ENCODE assay signal across 22 cellular contexts in the genomic region with DNA sequence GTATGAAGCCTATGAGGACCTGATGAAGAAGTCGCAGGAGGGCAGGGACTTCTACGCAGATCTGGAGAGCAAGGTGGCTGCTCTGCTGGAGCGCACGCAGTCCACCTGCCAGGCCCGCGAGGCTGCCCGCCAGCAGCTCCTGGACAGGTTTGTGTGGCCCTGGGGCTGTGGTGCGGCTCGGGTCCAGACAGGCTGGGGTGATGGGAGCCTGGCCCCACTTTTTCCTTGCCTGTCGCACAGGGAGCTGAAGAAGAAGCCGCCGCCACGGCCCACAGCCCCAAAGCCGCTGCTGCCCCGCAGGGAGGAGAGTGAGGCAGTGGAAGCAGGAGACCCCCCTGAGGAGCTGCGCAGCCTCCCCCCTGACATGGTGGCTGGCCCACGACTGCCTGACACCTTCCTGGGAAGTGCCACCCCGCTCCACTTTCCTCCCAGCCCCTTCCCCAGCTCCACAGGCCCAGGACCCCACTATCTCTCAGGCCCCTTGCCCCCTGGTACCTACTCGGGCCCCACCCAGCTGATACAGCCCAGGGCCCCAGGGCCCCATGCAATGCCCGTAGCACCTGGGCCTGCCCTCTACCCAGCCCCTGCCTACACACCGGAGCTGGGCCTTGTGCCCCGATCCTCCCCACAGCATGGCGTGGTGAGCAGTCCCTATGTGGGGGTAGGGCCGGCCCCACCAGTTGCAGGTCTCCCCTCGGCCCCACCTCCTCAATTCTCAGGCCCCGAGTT. TPM values are rescaled to one million over a fixed set of nuclear protein-coding genes. Genes with fewer than 3 reads are reported as not detected.
DNase-seq lines count a peak whose midpoint lies in the region; ATAC-seq and TF ChIP-seq lines count a peak whose summit lies in the region.
"Had no signal": no experiment of that assay in that cellular context is flagged by ENCODE, and none has a peak within 500 bp of the region (broad histone marks: within the 10 kb centered on the region; RNA-seq: fewer than 3 reads in every experiment).

No MANE protein-coding gene starts in this region.

- DNase-seq in AG08396 (ENCODE audit: low spot score) (peak; percentile 10), left lobe of liver (ENCODE audit: low spot score) (no peak), NCI-H524 treated with DMSO at 0.1 percent for 48 hours (lab: John Stamatoyannopoulos, UW) (no peak), NCI-H1436 (lab: John Stamatoyannopoulos, UW) (no peak)
- no peak for DNase-seq in CD4-positive, alpha-beta T cell
- DNase-seq: CD8-positive, alpha-beta T cell; GDM1; H9; Karpas-422; MV-4-11; NCI-H1105 treated with DMSO at 0.1 percent for 48 hours; NCI-H1694 treated with DMSO at 0.1 percent for 48 hours; NCI-H2227 treated with DMSO at 0.1 percent for 48 hours; NCI-H510A; NCI-H774; NK-92 treated with Interleukin-12 subunit alpha and Interleukin-12 subunit beta, amount 100 ng/mL, for 24 hours had no signal

- no peak overlapping the region for H3K4me3 Mint-ChIP-seq in CD4-positive, alpha-beta T cell
- H3K4me3 Mint-ChIP-seq: CD8-positive, alpha-beta T cell; H9; IgD-negative memory B cell had no signal

- no peak overlapping the region for H3K27ac ChIP-seq in CD4-positive, alpha-beta T cell (ENCODE audit: low read depth, low read length)
- no peak overlapping the region for H3K27ac ChIP-seq in HEK293 (ENCODE audit: extremely low read depth, low read depth, low read length)
- H3K27ac ChIP-seq: BLaER1 had no signal

- no peaks in the 10 kb centered on the region for H3K27me3 ChIP-seq in CD4-positive, alpha-beta T cell (ENCODE audit: control insufficient read depth, insufficient read depth, low read length)
- H3K27me3 ChIP-seq: BLaER1 had no signal

- POLR2A ChIA-PET in CD4-positive, alpha-beta T cell (lab: Charles Lee), result interaction anchor here (1.4 kb wide), 1 partner anchor 65 kb away, joined by 3 read pairs; no protein-coding TSS in a partner anchor
- POLR2A ChIA-PET in HEK293 (lab: Yijun Ruan, JAX), result interaction anchor here (0.5 kb wide), 2 partner anchors 79 to 347 kb away, joined by 3 to 6 read pairs; no protein-coding TSS in a partner anchor

- intact Hi-C loops in CD4-positive, alpha-beta T cell (cut with DNase I, micrococcal nuclease), result no loop called here

- peaks cover 0 to 80% of the 10 kb centered on the region in 2 experiments; a peak in 1 of 3 replicates for H3K36me3 ChIP-seq in HEK293 (ENCODE audit: control insufficient read depth in 2 of 2, insufficient read depth in 1 of 2, low read length in 2 of 2)

- CTCF ChIA-PET in CD4-positive, alpha-beta T cell (lab: Charles Lee), result interaction anchor here (0.9 kb wide), 1 partner anchor 11 kb away, joined by 3 read pairs; no protein-coding TSS in a partner anchor
- CTCF ChIA-PET in HEK293 (lab: Yijun Ruan, JAX), result interaction anchor here (1.0 kb wide), 1 partner anchor 12 kb away, joined by 4 read pairs; no protein-coding TSS in a partner anchor

- no peak overlapping the region for H3K4me3 ChIP-seq in HEK293 (ENCODE audit: low read depth, low read length)
- H3K4me3 ChIP-seq: BLaER1 had no signal

- H3K27ac Mint-ChIP-seq in CD4-positive, alpha-beta T cell, result no peak overlapping the region
- H3K27ac Mint-ChIP-seq: CD8-positive, alpha-beta T cell; H9; IgD-negative memory B cell had no signal

- no peaks in the 10 kb centered on the region for H3K27me3 Mint-ChIP-seq in CD4-positive, alpha-beta T cell
- H3K27me3 Mint-ChIP-seq: IgD-negative memory B cell had no signal

- H3K9me3 Mint-ChIP-seq in CD4-positive, alpha-beta T cell, result no peaks in the 10 kb centered on the region
- H3K9me3 Mint-ChIP-seq: CD8-positive, alpha-beta T cell; H9; IgD-negative memory B cell had no signal

- no peaks in the 10 kb centered on the region for H3K4me1 ChIP-seq in HEK293 (ENCODE audit: control insufficient read depth, insufficient read depth, low read length)

- peak; percentile 28 for ATAC-seq in CD4-positive, alpha-beta T cell (ENCODE audit: poor library complexity)
- ATAC-seq in left lobe of liver, result peak; percentile 2
- no peak for ATAC-seq in GM21447 (IDR thresholded peaks at IDR 0.05; ENCODE audit: unreplicated experiment)
- ATAC-seq: CD8-positive, alpha-beta T cell; Panc1; SK-N-SH treated with all-trans-retinoic acid at 6 μM for 48 hours had no signal

- no peaks in the 10 kb centered on the region for H3K9me3 ChIP-seq in CD4-positive, alpha-beta T cell (ENCODE audit: control insufficient read depth, low read length)
- no peaks in the 10 kb centered on the region for H3K9me3 ChIP-seq in HEK293 (ENCODE audit: control insufficient read depth, insufficient read depth, low read depth, low read length)
- H3K9me3 ChIP-seq: BLaER1 had no signal

- no peak for TF ChIP-seq CTCF in CD4-positive, alpha-beta T cell (IDR thresholded peaks at IDR 0.05)
- TF ChIP-seq CTCF in HEK293 (tag by site-specific recombination; IDR thresholded peaks at IDR 0.05), result no peak

- no peaks in the 10 kb centered on the region for H3K4me1 Mint-ChIP-seq in CD4-positive, alpha-beta T cell (ENCODE audit: low read depth)
- H3K4me1 Mint-ChIP-seq: H9 had no signal

- H3K36me3 Mint-ChIP-seq in CD4-positive, alpha-beta T cell (ENCODE audit: low read depth), result peaks cover 58% of the 10 kb centered on the region

TF ChIP-seq in HEK293, 187 proteins besides CTCF, POLR2A, EP300 and RAD21:
- TF ChIP-seq GLIS2 (tag by site-specific recombination; IDR thresholded peaks at IDR 0.05) (peak; percentile 8; the same call in 1 of the 2 replicates), BCL11B (tag by site-specific recombination; IDR thresholded peaks at IDR 0.05; ENCODE audit: low read depth) (no peak), ZNF37A (tag by site-specific recombination; IDR thresholded peaks at IDR 0.05) (no peak)
TF ChIP-seq in HEK293: peak in this region for 1.

RNA-seq across cellular contexts. Expression of a gene that starts 29.0 kb away (rescaled TPM):
- total RNA-seq in CD4-positive, alpha-beta T cell, result 10 to 100 TPM; 27.3 to 35.7 TPM
- total RNA-seq in left lobe of liver, result 20.4 TPM
